ENCODE assay signal across 32 cellular contexts in genomic region chr6:168027521-168027920, GRCh38. TPM values are rescaled to one million over a fixed set of nuclear protein-coding genes. Genes with fewer than 3 reads are reported as not detected.
"Had no signal": no experiment of that assay in that cellular context is flagged by ENCODE, and none has a peak within 500 bp of the region (broad histone marks: within the 10 kb centered on the region; RNA-seq: fewer than 3 reads in every experiment).

No MANE protein-coding gene starts in this region.

- H3K27ac Mint-ChIP-seq: activated CD4-positive, alpha-beta T cell treated with anti-CD3 and anti-CD28 coated beads, Interleukin-2, amount 10 ng/mL, durations not matched to agents 24 days and 14 days; activated CD8-positive, alpha-beta T cell treated with anti-CD3 and anti-CD28 coated beads, Interleukin-2, amount 10 ng/mL, durations not matched to agents 7 days and 5 days; activated naive CD4-positive, alpha-beta T cell treated with anti-CD3 and anti-CD28 coated beads, Interleukin-2, amount 50 U/mL, for 24 hours; activated naive CD8-positive, alpha-beta T cell treated with anti-CD3 and anti-CD28 coated beads, Interleukin-2, amount 10 ng/mL, durations not matched to agents 7 days and 5 days; activated T-cell treated with anti-CD3 and anti-CD28 coated beads, Interleukin-2, amount 50 U/mL, for 24 hours; activated T-helper 2 cell treated with anti-CD3 and anti-CD28 coated beads, Interferon-gamma antibody, Interleukin-2, Interleukin-4, amounts not matched to agents 10 μg/mL and 5 μg/mL and 100 μg/mL, durations not matched to agents 14 hours and 24 hours and 36 hours; T-helper 1 cell treated with Interleukin-12 subunit alpha and Interleukin-12 subunit beta and Interleukin-4 antibody, amounts not matched to agents 30 μg/mL and 1 μg/mL, for 36 hours; T-helper 2 cell treated with Interferon-gamma antibody and Interleukin-4, amounts not matched to agents 5 μg/mL and 100 μg/mL, for 36 hours had no signal

- H3K4me1 Mint-ChIP-seq: activated CD4-positive, alpha-beta T cell treated with anti-CD3 and anti-CD28 coated beads, Interleukin-2, amount 10 ng/mL, durations not matched to agents 24 days and 14 days; activated naive CD4-positive, alpha-beta T cell treated with anti-CD3 and anti-CD28 coated beads, Interleukin-2, amount 50 U/mL, for 24 hours; activated naive CD8-positive, alpha-beta T cell treated with anti-CD3 and anti-CD28 coated beads, Interleukin-2, amount 10 ng/mL, durations not matched to agents 7 days and 5 days had no signal

- H3K9ac ChIP-seq: KMS-11, SK-N-SH had no signal

- H3K27me3 ChIP-seq: ascending aorta, Peyer's patch, SJSA1 had no signal

- H3K36me3 Mint-ChIP-seq: activated naive CD4-positive, alpha-beta T cell treated with anti-CD3 and anti-CD28 coated beads, Interleukin-2, amount 50 U/mL, for 24 hours; activated naive CD8-positive, alpha-beta T cell treated with anti-CD3 and anti-CD28 coated beads, Interleukin-2, amount 10 ng/mL, durations not matched to agents 7 days and 5 days had no signal

- H3K36me3 ChIP-seq: ascending aorta, Peyer's patch, SJSA1 had no signal

- H3K9me3 Mint-ChIP-seq: activated CD4-positive, alpha-beta T cell treated with anti-CD3 and anti-CD28 coated beads, Interleukin-2, amount 10 ng/mL, durations not matched to agents 24 days and 14 days; activated naive CD4-positive, alpha-beta T cell treated with anti-CD3 and anti-CD28 coated beads, Interleukin-2, amount 50 U/mL, for 24 hours; activated naive CD8-positive, alpha-beta T cell treated with anti-CD3 and anti-CD28 coated beads, Interleukin-2, amount 10 ng/mL, durations not matched to agents 7 days and 5 days; activated T-cell treated with anti-CD3 and anti-CD28 coated beads, Interleukin-2, amount 50 U/mL, for 24 hours; activated T-helper 2 cell treated with anti-CD3 and anti-CD28 coated beads, Interferon-gamma antibody, Interleukin-2, Interleukin-4, amounts not matched to agents 10 μg/mL and 5 μg/mL and 100 μg/mL, durations not matched to agents 14 hours and 24 hours and 36 hours; T-helper 1 cell treated with Interleukin-12 subunit alpha and Interleukin-12 subunit beta and Interleukin-4 antibody, amounts not matched to agents 30 μg/mL and 1 μg/mL, for 36 hours; T-helper 2 cell treated with Interferon-gamma antibody and Interleukin-4, amounts not matched to agents 5 μg/mL and 100 μg/mL, for 36 hours had no signal

- H3K27me3 Mint-ChIP-seq: activated CD4-positive, alpha-beta T cell treated with anti-CD3 and anti-CD28 coated beads, Interleukin-2, amount 10 ng/mL, durations not matched to agents 24 days and 14 days had no signal

- H3K4me3 Mint-ChIP-seq: activated CD4-positive, alpha-beta T cell treated with anti-CD3 and anti-CD28 coated beads, Interleukin-2, amount 10 ng/mL, durations not matched to agents 24 days and 14 days; activated CD8-positive, alpha-beta T cell treated with anti-CD3 and anti-CD28 coated beads, Interleukin-2, amount 10 ng/mL, durations not matched to agents 7 days and 5 days; activated naive CD4-positive, alpha-beta T cell treated with anti-CD3 and anti-CD28 coated beads, Interleukin-2, amount 50 U/mL, for 24 hours; activated naive CD8-positive, alpha-beta T cell treated with anti-CD3 and anti-CD28 coated beads, Interleukin-2, amount 10 ng/mL, durations not matched to agents 7 days and 5 days; activated T-cell treated with anti-CD3 and anti-CD28 coated beads, Interleukin-2, amount 50 U/mL, for 24 hours; T-helper 1 cell treated with Interleukin-12 subunit alpha and Interleukin-12 subunit beta and Interleukin-4 antibody, amounts not matched to agents 30 μg/mL and 1 μg/mL, for 36 hours; T-helper 2 cell treated with Interferon-gamma antibody and Interleukin-4, amounts not matched to agents 5 μg/mL and 100 μg/mL, for 36 hours had no signal

- H3K4me3 ChIP-seq: ascending aorta, Peyer's patch, SJSA1 had no signal

- ATAC-seq: activated CD8-positive, alpha-beta T cell treated with anti-CD3 and anti-CD28 coated beads, Interleukin-2, amount 10 ng/mL, durations not matched to agents 7 days and 5 days; PC-3 had no signal

- H3K4me2 ChIP-seq: KMS-11, SK-N-SH had no signal

- H3K4me1 ChIP-seq: ascending aorta, Peyer's patch had no signal

- H3K27ac ChIP-seq: ascending aorta, KMS-11, Peyer's patch, SJSA1 had no signal

- DNase-seq: activated CD4-positive, alpha-beta T cell treated with anti-CD3 and anti-CD28 coated beads, Interleukin-2, amount 10 ng/mL, durations not matched to agents 24 days and 14 days; activated CD4-positive, alpha-beta T cell treated with anti-CD3 and anti-CD28 coated beads, Interleukin-2, amount 50 U/mL, for 48 hours; activated CD8-positive, alpha-beta T cell treated with anti-CD3 and anti-CD28 coated beads, Interleukin-2, amount 10 ng/mL, durations not matched to agents 7 days and 5 days; activated gamma-delta T cell; activated naive CD4-positive, alpha-beta T cell treated with Interleukin-2 at 50 U/mL for 16 hours; activated naive CD8-positive, alpha-beta T cell treated with anti-CD3 and anti-CD28 coated beads, Interleukin-2, amount 10 ng/mL, durations not matched to agents 7 days and 5 days; activated T-cell treated with anti-CD3 and anti-CD28 coated beads, Interleukin-2, amount 50 U/mL, for 24 hours; amygdala; MM.1S; MV-4-11; NCI-H1092; NCI-H1436 treated with DMSO at 0.1 percent for 48 hours; NCI-H1694 treated with DMSO at 0.1 percent for 48 hours; NCI-H2029; NCI-H345; NCI-H526; NCI-H748 treated with DMSO at 0.1 percent for 48 hours; NK-92 treated with Interleukin-12 subunit alpha and Interleukin-12 subunit beta, amount 100 ng/mL, for 24 hours; PC-3; Peyer's patch; RPMI8226; SHP77 treated with DMSO at 0.1 percent for 48 hours; SK-N-SH had no signal

- H3K9me3 ChIP-seq: ascending aorta, Peyer's patch, SJSA1, SK-N-SH had no signal

RNA-seq across cellular contexts. Expression of gene KIF25, which starts 30.1 kb away (rescaled TPM):
- total RNA-seq: activated CD4-positive, alpha-beta T cell treated with anti-CD3 and anti-CD28 coated beads, Interleukin-2, amount 10 ng/mL, durations not matched to agents 24 days and 14 days; activated CD8-positive, alpha-beta T cell treated with anti-CD3 and anti-CD28 coated beads, Interleukin-2, amount 10 ng/mL, durations not matched to agents 7 days and 5 days; activated naive CD8-positive, alpha-beta T cell treated with anti-CD3 and anti-CD28 coated beads, Interleukin-2, amount 10 ng/mL, durations not matched to agents 7 days and 5 days; activated T-helper 2 cell treated with anti-CD3 and anti-CD28 coated beads, Interferon-gamma antibody, Interleukin-2, Interleukin-4, amounts not matched to agents 10 μg/mL and 5 μg/mL and 100 μg/mL, durations not matched to agents 14 hours and 24 hours and 36 hours; ascending aorta; LHCN-M2; NCI-H460; PC-3; Peyer's patch; SJSA1 had no signal
- polyA plus RNA-seq: SK-N-SH had no signal

RNA-seq across cellular contexts. Expression of gene FRMD1, which starts 51.5 kb away (rescaled TPM):
- total RNA-seq: activated CD4-positive, alpha-beta T cell treated with anti-CD3 and anti-CD28 coated beads, Interleukin-2, amount 10 ng/mL, durations not matched to agents 24 days and 14 days; activated CD8-positive, alpha-beta T cell treated with anti-CD3 and anti-CD28 coated beads, Interleukin-2, amount 10 ng/mL, durations not matched to agents 7 days and 5 days; activated naive CD8-positive, alpha-beta T cell treated with anti-CD3 and anti-CD28 coated beads, Interleukin-2, amount 10 ng/mL, durations not matched to agents 7 days and 5 days; activated T-helper 2 cell treated with anti-CD3 and anti-CD28 coated beads, Interferon-gamma antibody, Interleukin-2, Interleukin-4, amounts not matched to agents 10 μg/mL and 5 μg/mL and 100 μg/mL, durations not matched to agents 14 hours and 24 hours and 36 hours; ascending aorta; LHCN-M2; NCI-H460; PC-3; SJSA1 had no signal
- polyA plus RNA-seq: SK-N-SH had no signal
